14 cellular contexts compared by ENCODE assay signal in the genomic region with DNA sequence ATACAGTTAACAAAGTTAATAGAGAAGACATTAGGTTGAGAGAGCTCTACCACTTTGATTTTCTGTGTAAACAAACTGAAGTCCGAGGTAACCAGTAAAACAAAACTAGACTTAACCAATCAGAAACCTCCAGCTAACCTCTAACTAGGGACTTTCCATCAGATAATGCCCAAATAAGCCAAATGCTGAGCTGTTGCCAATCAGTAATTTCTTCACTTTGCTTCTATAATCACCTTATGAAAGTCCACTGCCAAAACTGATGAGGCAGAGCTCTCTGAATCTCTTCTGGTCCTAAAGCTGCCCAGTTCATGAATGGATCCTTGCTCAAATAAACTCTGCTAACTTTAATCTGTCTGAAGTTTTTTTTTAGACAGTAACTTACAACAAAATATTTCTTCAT.
A peak's percentile ranks its signal among the peaks of the same experiment; 100 is the strongest.
DNase-seq lines count a peak whose midpoint lies in the region; ATAC-seq and TF ChIP-seq lines count a peak whose summit lies in the region.
"Had no signal": no experiment of that assay in that cellular context is flagged by ENCODE, and none has a peak within 500 bp of the region (broad histone marks: within the 10 kb centered on the region; RNA-seq: fewer than 3 reads in every experiment).

No MANE protein-coding gene starts in this region.

- TF ChIP-seq CTCF in body of pancreas (IDR thresholded peaks at IDR 0.05) (no peak), prostate gland (IDR thresholded peaks at IDR 0.05) (no peak), left ventricle myocardium inferior (IDR thresholded peaks at IDR 0.05; ENCODE audit: borderline replicate concordance) (no peak)

- DNase-seq in body of pancreas (no peak), prostate gland (ENCODE audit: low spot score) (no peak), NCI-H146 treated with DMSO at 0.1 percent for 48 hours (lab: John Stamatoyannopoulos, UW; ENCODE audit: unreplicated experiment) (no peak), left ventricle myocardium inferior (no peak)
- no peak for DNase-seq in activated CD8-positive, alpha-beta memory T cell treated with anti-CD3 and anti-CD28 coated beads for 24 hours
- DNase-seq: activated CD8-positive, alpha-beta memory T cell treated with anti-CD3 and anti-CD28 coated beads, Interleukin-2, amount 50 U/mL, for 48 hours; NCI-H1436 treated with DMSO at 0.1 percent for 48 hours; NCI-H526; Peyer's patch; T-helper 1 cell had no signal

- 0 out of 2 replicates have a peak, but pooled peaks cover 4% of the 10 kb centered on the region for H3K36me3 ChIP-seq in ACC112 (ENCODE audit: insufficient read depth, low read length)
- H3K36me3 ChIP-seq in body of pancreas (replicated peaks in 1 of 2; ENCODE audit: insufficient read depth in 1 of 2, low read depth in 2 of 2) = no peaks in the 10 kb centered on the region
- H3K36me3 ChIP-seq in prostate gland = no peaks in the 10 kb centered on the region
- H3K36me3 ChIP-seq in left ventricle myocardium inferior = no peaks in the 10 kb centered on the region
- H3K36me3 ChIP-seq: Peyer's patch had no signal

- peaks cover 4% of the 10 kb centered on the region for H3K4me1 ChIP-seq in ACC112 (ENCODE audit: control insufficient read depth, insufficient read depth, low read length, unreplicated experiment)
- peaks cover 21% of the 10 kb centered on the region for H3K4me1 ChIP-seq in body of pancreas
- no peaks in the 10 kb centered on the region for H3K4me1 ChIP-seq in prostate gland (replicated peaks)
- no peaks in the 10 kb centered on the region for H3K4me1 ChIP-seq in left ventricle myocardium inferior
- H3K4me1 ChIP-seq: Peyer's patch had no signal

- peak overlapping the region; percentile 51 for H2AFZ ChIP-seq in ACC112 (ENCODE audit: low read length, unreplicated experiment)

- ATAC-seq in GM18873 (IDR thresholded peaks at IDR 0.05; ENCODE audit: low FRiP score, unreplicated experiment) (peak; percentile 46), HG03175 (IDR thresholded peaks at IDR 0.05; ENCODE audit: unreplicated experiment) (peak; percentile 49), body of pancreas (peak; percentile 41)
- ATAC-seq: activated CD4-positive, CD25-positive, alpha-beta regulatory T cell treated with anti-CD3 and anti-CD28 coated beads, Interleukin-2, amount 50 U/mL, for 24 hours had no signal

- H3K79me2 ChIP-seq in ACC112 (ENCODE audit: control insufficient read depth, insufficient read depth, low read length, unreplicated experiment) = no peaks in the 10 kb centered on the region

- H3K27ac ChIP-seq in ACC112 (ENCODE audit: low read depth, low read length) (no peak overlapping the region), body of pancreas (no peak overlapping the region), prostate gland (no peak overlapping the region), left ventricle myocardium inferior (replicated peaks) (no peak overlapping the region)
- H3K27ac ChIP-seq: Peyer's patch had no signal

- peak overlapping the region; percentile 20; the same call in 1 of the 2 replicates for H3K4me3 ChIP-seq in ACC112 (ENCODE audit: low read depth, low read length)
- no peak overlapping the region for H3K4me3 ChIP-seq in body of pancreas
- H3K4me3 ChIP-seq in prostate gland = no peak overlapping the region
- no peak overlapping the region for H3K4me3 ChIP-seq in left ventricle myocardium inferior
- H3K4me3 ChIP-seq: Peyer's patch had no signal

- TF ChIP-seq POLR2A in body of pancreas (IDR thresholded peaks at IDR 0.05) (no peak), prostate gland (IDR thresholded peaks at IDR 0.05) (no peak)

- H3K27me3 ChIP-seq in ACC112 (ENCODE audit: insufficient read depth, low read length) (no peaks in the 10 kb centered on the region), body of pancreas (no peaks in the 10 kb centered on the region), prostate gland (replicated peaks; ENCODE audit: insufficient read depth) (no peaks in the 10 kb centered on the region), left ventricle myocardium inferior (ENCODE audit: low read depth) (no peaks in the 10 kb centered on the region)
- H3K27me3 ChIP-seq: Peyer's patch had no signal

- H3K9me3 ChIP-seq in body of pancreas = no peaks in the 10 kb centered on the region
- no peaks in the 10 kb centered on the region for H3K9me3 ChIP-seq in prostate gland
- H3K9me3 ChIP-seq in left ventricle myocardium inferior (replicated peaks) = no peaks in the 10 kb centered on the region
- H3K9me3 ChIP-seq: Peyer's patch had no signal

- intact Hi-C loops in body of pancreas (cut with DNase I) = no loop called here
- intact Hi-C loops in prostate gland (cut with DNase I) = no loop called here
- intact Hi-C loops in left ventricle myocardium inferior (cut with micrococcal nuclease) = no loop called here

- WGBS in body of pancreas, 2 donors = 6% methylated on average over 1 of the region's 1 CpG
- WGBS in prostate gland = 38% methylated on average over 1 of the region's 1 CpG
